In genomic region chr11:67111261-67111660, GRCh38 we compare ENCODE assay signal across 21 cellular contexts. TPM values are rescaled to one million over a fixed set of nuclear protein-coding genes. Genes with fewer than 3 reads are reported as not detected.
DNase-seq lines count a peak whose midpoint lies in the region; ATAC-seq and TF ChIP-seq lines count a peak whose summit lies in the region.
"Had no signal": no experiment of that assay in that cellular context is flagged by ENCODE, and none has a peak within 500 bp of the region (broad histone marks: within the 10 kb centered on the region; RNA-seq: fewer than 3 reads in every experiment).

No MANE protein-coding gene starts in this region.

- POLR2A ChIA-PET in PC-3 (lab: Charles Lee; ENCODE audit: unreplicated experiment), result no interaction called here

- WGBS in mammary epithelial cell (ENCODE audit: low coverage, missing lambda C conversion rate), result 67% methylated on average over 1 of the region's 1 CpG

- H3K27ac ChIP-seq in mammary epithelial cell (ENCODE audit: insufficient read depth, low read depth, low read length), result no peak overlapping the region
- H3K27ac ChIP-seq in breast epithelium, result peak overlapping the region in 1 of 2 donors; percentile 29
- H3K27ac ChIP-seq in PC-3 (ENCODE audit: low read length), result no peak overlapping the region
- H3K27ac ChIP-seq in stomach smooth muscle (ENCODE audit: low read length), result peak overlapping the region; percentile 37
- H3K27ac ChIP-seq in upper lobe of right lung, result no peak overlapping the region
- H3K27ac ChIP-seq: A549; BLaER1 treated with 17β-estradiol and CSF1 and Interleukin-3, amounts not matched to agents 10 nM and 100 nM; HL-60 had no signal

- CTCF ChIA-PET in mammary epithelial cell (lab: Charles Lee; ENCODE audit: low non-redundant PET) (interaction anchor here (1.2 kb wide), 1 partner anchor 16 kb away, joined by 4 read pairs; no protein-coding TSS in a partner anchor), PC-3 (lab: Charles Lee) (interaction anchor here (0.6 kb wide), 1 partner anchor 150 kb away, joined by 5 read pairs; no protein-coding TSS in a partner anchor)

- intact Hi-C loops in mammary epithelial cell (cut with micrococcal nuclease), result no loop called here
- intact Hi-C loops in breast epithelium (cut with DNase I; ENCODE audit: low total_unique reads), result no loop called here
- intact Hi-C loops in PC-3 (cut with micrococcal nuclease), result no loop called here
- intact Hi-C loops in upper lobe of right lung (cut with DNase I), result no loop called here

- H3K79me2 ChIP-seq in mammary epithelial cell (ENCODE audit: insufficient read depth, low read length) (no peaks in the 10 kb centered on the region), PC-3 (ENCODE audit: low read length) (no peaks in the 10 kb centered on the region)

- DNase-seq in mammary epithelial cell (no peak), breast epithelium (ENCODE audit: low spot score in 2 of 2) (no peak), PC-3 (no peak), fibroblast of the conjunctiva (ENCODE audit: low read depth) (peak; percentile 53), Ammon's horn (ENCODE audit: low spot score) (no peak), upper lobe of right lung (no peak)
- DNase-seq: activated CD4-positive, alpha-beta T cell treated with anti-CD3 and anti-CD28 coated beads for 1 hour; Caco-2; cerebellar nuclear complex; naive B cell; NCI-H1436; NCI-H526 treated with DMSO at 0.1 percent for 48 hours; OCI-M1; SHP77; stimulated activated CD8-positive, alpha-beta memory T cell treated with anti-CD3 and anti-CD28 coated beads, Interleukin-4, amount 100 ng/mL, for 48 hours had no signal

- H3F3A ChIP-seq in PC-3 (ENCODE audit: low read length, unreplicated experiment), result no peaks in the 10 kb centered on the region

- TF ChIP-seq CTCF in mammary epithelial cell (conservative IDR thresholded peaks at IDR 0.05 in 1 of 2, IDR thresholded peaks at IDR 0.05 in 1 of 2; ENCODE audit: extremely low read depth in 1 of 2, insufficient read depth in 1 of 2, low read depth in 1 of 2, low read length in 2 of 2) (no peak), breast epithelium (IDR thresholded peaks at IDR 0.05) (no peak), PC-3 (conservative IDR thresholded peaks at IDR 0.05; ENCODE audit: low read depth, low read length) (no peak), upper lobe of right lung (IDR thresholded peaks at IDR 0.05) (no peak)

- in situ Hi-C loops in mammary epithelial cell (cut with MboI; ENCODE audit: low sequenced_read_pairs in 2 of 2), result no loop called here

- no peaks in the 10 kb centered on the region for H4K20me1 ChIP-seq in mammary epithelial cell (ENCODE audit: insufficient read depth, low read length)
- H4K20me1 ChIP-seq in PC-3 (ENCODE audit: low read length), result no peaks in the 10 kb centered on the region
- H4K20me1 ChIP-seq: BLaER1 treated with 17β-estradiol and CSF1 and Interleukin-3, amounts not matched to agents 10 nM and 100 nM had no signal

- H3K9me3 ChIP-seq in mammary epithelial cell (replicated peaks; ENCODE audit: insufficient read depth, low read length) (no peaks in the 10 kb centered on the region), breast epithelium (no peaks in the 10 kb centered on the region), PC-3 (ENCODE audit: low read length) (no peaks in the 10 kb centered on the region), stomach smooth muscle (ENCODE audit: control insufficient read depth in 2 of 2, low read length in 2 of 2) (no peaks in the 10 kb centered on the region), upper lobe of right lung (no peaks in the 10 kb centered on the region)
- H3K9me3 ChIP-seq: A549; BLaER1 treated with 17β-estradiol and CSF1 and Interleukin-3, amounts not matched to agents 10 nM and 100 nM; Caco-2; MG63 had no signal

- H3K4me2 ChIP-seq in mammary epithelial cell (ENCODE audit: insufficient read depth, low read depth, low read length) (no peak overlapping the region), PC-3 (ENCODE audit: low read length) (no peak overlapping the region)
- H3K4me2 ChIP-seq: A549; BLaER1 treated with 17β-estradiol and CSF1 and Interleukin-3, amounts not matched to agents 10 nM and 100 nM had no signal

- no peak for TF ChIP-seq POLR2A in breast epithelium (IDR thresholded peaks at IDR 0.05)

- BruUV-seq in mammary epithelial cell (replicated peaks; lab: Mats Ljungman, UMichigan), result no TSS peak
- no TSS peak for BruUV-seq in PC-3 (replicated peaks; lab: Mats Ljungman, UMichigan)

- H3K4me3 ChIP-seq in mammary epithelial cell (replicated peaks in 1 of 3; ENCODE audit: insufficient read depth in 1 of 3, low read depth in 2 of 3, low read length in 3 of 3) (no peak overlapping the region), breast epithelium (no peak overlapping the region), PC-3 (ENCODE audit: low read length) (no peak overlapping the region), stomach smooth muscle (ENCODE audit: low read length in 2 of 2) (peak overlapping the region; percentile 35 to 46), upper lobe of right lung (no peak overlapping the region)
- H3K4me3 ChIP-seq: A549; BLaER1 treated with 17β-estradiol and CSF1 and Interleukin-3, amounts not matched to agents 10 nM and 100 nM; MG63 had no signal

- no peaks in the 10 kb centered on the region for H3K9me2 ChIP-seq in PC-3 (replicated peaks; ENCODE audit: low read length)

- dilution Hi-C loops in mammary epithelial cell (cut with HindIII; ENCODE audit: low sequenced_read_pairs), result no loop called here

- H3K36me3 ChIP-seq in mammary epithelial cell (ENCODE audit: insufficient read depth, low read length), result no peaks in the 10 kb centered on the region
- no peaks in the 10 kb centered on the region for H3K36me3 ChIP-seq in breast epithelium
- H3K36me3 ChIP-seq in PC-3 (ENCODE audit: low read depth, low read length), result no peaks in the 10 kb centered on the region
- no peaks in the 10 kb centered on the region for H3K36me3 ChIP-seq in stomach smooth muscle (ENCODE audit: control insufficient read depth in 2 of 2, insufficient read depth in 2 of 2, low read length in 2 of 2)
- H3K36me3 ChIP-seq in upper lobe of right lung, result no peaks in the 10 kb centered on the region
- H3K36me3 ChIP-seq: BLaER1 treated with 17β-estradiol and CSF1 and Interleukin-3, amounts not matched to agents 10 nM and 100 nM; MG63 had no signal

- no peaks in the 10 kb centered on the region for H3K4me1 ChIP-seq in mammary epithelial cell (ENCODE audit: insufficient read depth, low read length)
- H3K4me1 ChIP-seq in breast epithelium, result peaks cover 0 to 6% of the 10 kb centered on the region in 2 donors
- H3K4me1 ChIP-seq in PC-3 (ENCODE audit: insufficient read depth, low read length), result no peaks in the 10 kb centered on the region
- peaks cover 9% of the 10 kb centered on the region for H3K4me1 ChIP-seq in stomach smooth muscle (ENCODE audit: control insufficient read depth, insufficient read depth, low read length)
- no peaks in the 10 kb centered on the region for H3K4me1 ChIP-seq in upper lobe of right lung

- H3K9ac ChIP-seq in mammary epithelial cell (ENCODE audit: insufficient read depth, low read length) (no peak overlapping the region), PC-3 (ENCODE audit: low read length) (no peak overlapping the region), stomach smooth muscle (ENCODE audit: low read length in 2 of 2) (no peak overlapping the region)
- H3K9ac ChIP-seq: BLaER1 treated with 17β-estradiol and CSF1 and Interleukin-3, amounts not matched to agents 10 nM and 100 nM had no signal

- H3K27me3 ChIP-seq in mammary epithelial cell (ENCODE audit: insufficient read depth, low read length), result no peaks in the 10 kb centered on the region
- no peaks in the 10 kb centered on the region for H3K27me3 ChIP-seq in breast epithelium
- no peaks in the 10 kb centered on the region for H3K27me3 ChIP-seq in PC-3 (ENCODE audit: low read length)
- no peaks in the 10 kb centered on the region for H3K27me3 ChIP-seq in stomach smooth muscle (ENCODE audit: control insufficient read depth in 1 of 2, insufficient read depth in 2 of 2, low read length in 2 of 2)
- H3K27me3 ChIP-seq in upper lobe of right lung, result no peaks in the 10 kb centered on the region
- H3K27me3 ChIP-seq: MG63 had no signal

- H2AFZ ChIP-seq in mammary epithelial cell (ENCODE audit: low read depth, low read length) (peak overlapping the region; percentile 30), PC-3 (ENCODE audit: low read length) (no peak overlapping the region)

- ATAC-seq in PC-3 (peak; percentile 11; the same call in 1 of the 2 replicates), HG02623 (IDR thresholded peaks at IDR 0.05; ENCODE audit: unreplicated experiment) (no peak), upper lobe of right lung (no peak)
- ATAC-seq: A549 had no signal

RNA-seq across cellular contexts. Expression of gene KDM2A, which starts 7.8 kb away (rescaled TPM):
- total RNA-seq in mammary epithelial cell (10 to 100 TPM; 41.8 to 59.7 TPM), breast epithelium (10 to 100 TPM; 47.0 to 64.1 (median 61.9) TPM), PC-3 (2014; rRNA removed) (65.3 and 87.1 TPM in 2 replicates), upper lobe of right lung (79.5 TPM)
- 47.1 TPM for polyA plus RNA-seq in mammary epithelial cell
- 106 TPM for polyA minus RNA-seq in mammary epithelial cell

RNA-seq across cellular contexts. Expression of gene RHOD, which starts 54.6 kb away (rescaled TPM):
- 100 to 1,000 TPM; 176 to 234 TPM for total RNA-seq in mammary epithelial cell
- 246 TPM for polyA plus RNA-seq in mammary epithelial cell
- 113 TPM for polyA minus RNA-seq in mammary epithelial cell
- 10 to 100 TPM; 27.2 to 30.5 (median 28.1) TPM for total RNA-seq in breast epithelium
- 99.9 and 121 TPM in 2 replicates for total RNA-seq in PC-3 (2014; rRNA removed)
- total RNA-seq in upper lobe of right lung, result 16.7 TPM

Comparison
In these comparisons a context has a peak if more than half of its experiments do, and no peak if none do; other contexts are left out.
1. H3K4me3 ChIP-seq: peak in stomach smooth muscle (2 of 2); none in mammary epithelial cell (0 of 3), breast epithelium (0 of 3), PC-3 (single experiment) and upper lobe of right lung (single experiment).